24 cellular contexts compared by ENCODE assay signal in the genomic region with DNA sequence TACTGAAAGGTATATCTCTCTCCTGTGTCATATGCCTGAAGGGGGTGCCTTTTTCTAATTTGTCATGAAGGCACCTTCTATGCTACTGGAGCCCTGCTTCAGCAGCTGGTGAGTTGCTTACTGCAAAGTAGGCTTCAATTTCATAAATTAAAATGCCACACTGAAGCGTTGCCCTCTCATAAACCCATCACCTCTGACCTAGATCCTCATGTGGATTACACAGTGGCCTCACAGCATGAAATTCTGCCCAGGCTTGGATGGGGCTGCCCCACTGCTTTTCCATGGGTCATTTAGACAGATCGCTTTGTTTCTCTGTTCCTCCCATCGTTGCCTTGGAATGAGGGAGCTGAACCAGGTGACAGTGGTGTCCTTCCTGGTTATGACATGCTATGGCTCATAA.
A peak's percentile ranks its signal among the peaks of the same experiment; 100 is the strongest.
DNase-seq lines count a peak whose midpoint lies in the region; ATAC-seq and TF ChIP-seq lines count a peak whose summit lies in the region.
"Had no signal": no experiment of that assay in that cellular context is flagged by ENCODE, and none has a peak within 500 bp of the region (broad histone marks: within the 10 kb centered on the region; RNA-seq: fewer than 3 reads in every experiment).

No MANE protein-coding gene starts in this region.

- TF ChIP-seq EP300 in gastroesophageal sphincter (IDR thresholded peaks at IDR 0.05), result no peak

- H3K27ac ChIP-seq in SJCRH30 (peak overlapping the region; percentile 30), gastroesophageal sphincter (no peak overlapping the region)
- H3K27ac ChIP-seq: C4-2B, RWPE1 had no signal

- no peaks in the 10 kb centered on the region for H3K27me3 ChIP-seq in SJCRH30
- no peaks in the 10 kb centered on the region for H3K27me3 ChIP-seq in gastroesophageal sphincter

- no peak for ATAC-seq in gastroesophageal sphincter
- ATAC-seq: CD8-positive, alpha-beta T cell; GM12878; HepG2 had no signal

- peak; percentile 51 for DNase-seq in LHCN-M2 (ENCODE audit: low read depth)
- peak; percentile 52 to 72 for DNase-seq in SJCRH30
- DNase-seq in fibroblast of gingiva (ENCODE audit: low read depth), result peak; percentile 41
- DNase-seq in NCI-H2171 (lab: John Stamatoyannopoulos, UW), result no peak
- no peak for DNase-seq in NCI-H1694 (lab: John Stamatoyannopoulos, UW)
- no peak for DNase-seq in activated CD4-positive, CD25-positive, alpha-beta regulatory T cell (lab: John Stamatoyannopoulos, UW)
- DNase-seq: CD8-positive, alpha-beta T cell; DMS 273 treated with DMSO at 0.1 percent for 48 hours; DMS79; EL; GDM1; KBM-7; NCI-H1048; NCI-H1436 treated with DMSO at 0.1 percent for 48 hours; NCI-H1930; NCI-H2107; NCI-H446; NCI-H526; SHP77 had no signal

- H3K9me3 ChIP-seq in SJCRH30 (replicated peaks) (no peaks in the 10 kb centered on the region), gastroesophageal sphincter (no peaks in the 10 kb centered on the region)

- no peak for TF ChIP-seq CTCF in gastroesophageal sphincter (IDR thresholded peaks at IDR 0.05)

- no peak for TF ChIP-seq POLR2A in gastroesophageal sphincter (IDR thresholded peaks at IDR 0.05)

- H3K4me3 ChIP-seq in SJCRH30, result no peak overlapping the region
- no peak overlapping the region for H3K4me3 ChIP-seq in gastroesophageal sphincter
- H3K4me3 ChIP-seq: GM12878 had no signal

- H3K4me1 ChIP-seq in SJCRH30, result peaks cover 46% of the 10 kb centered on the region
- H3K4me1 ChIP-seq in gastroesophageal sphincter, result peaks cover 0 to 4% (median 0%) of the 10 kb centered on the region in 3 donors

- H3K36me3 ChIP-seq in SJCRH30 (no peaks in the 10 kb centered on the region), gastroesophageal sphincter (no peaks in the 10 kb centered on the region)

- 64 to 78% methylated on average over 2 to 3 of the region's 3 CpGs for WGBS in gastroesophageal sphincter (ENCODE audit: low coverage in 1 of 2), 2 donors

Comparison
In these comparisons a context has a peak if more than half of its experiments do, and no peak if none do; other contexts are left out.
1. DNase-seq: peak in LHCN-M2 (single experiment), SJCRH30 (2 of 2) and fibroblast of gingiva (single experiment); none in NCI-H2171 (single experiment), NCI-H1694 (single experiment) and activated CD4-positive, CD25-positive, alpha-beta regulatory T cell (0 of 4).